In the genomic region with DNA sequence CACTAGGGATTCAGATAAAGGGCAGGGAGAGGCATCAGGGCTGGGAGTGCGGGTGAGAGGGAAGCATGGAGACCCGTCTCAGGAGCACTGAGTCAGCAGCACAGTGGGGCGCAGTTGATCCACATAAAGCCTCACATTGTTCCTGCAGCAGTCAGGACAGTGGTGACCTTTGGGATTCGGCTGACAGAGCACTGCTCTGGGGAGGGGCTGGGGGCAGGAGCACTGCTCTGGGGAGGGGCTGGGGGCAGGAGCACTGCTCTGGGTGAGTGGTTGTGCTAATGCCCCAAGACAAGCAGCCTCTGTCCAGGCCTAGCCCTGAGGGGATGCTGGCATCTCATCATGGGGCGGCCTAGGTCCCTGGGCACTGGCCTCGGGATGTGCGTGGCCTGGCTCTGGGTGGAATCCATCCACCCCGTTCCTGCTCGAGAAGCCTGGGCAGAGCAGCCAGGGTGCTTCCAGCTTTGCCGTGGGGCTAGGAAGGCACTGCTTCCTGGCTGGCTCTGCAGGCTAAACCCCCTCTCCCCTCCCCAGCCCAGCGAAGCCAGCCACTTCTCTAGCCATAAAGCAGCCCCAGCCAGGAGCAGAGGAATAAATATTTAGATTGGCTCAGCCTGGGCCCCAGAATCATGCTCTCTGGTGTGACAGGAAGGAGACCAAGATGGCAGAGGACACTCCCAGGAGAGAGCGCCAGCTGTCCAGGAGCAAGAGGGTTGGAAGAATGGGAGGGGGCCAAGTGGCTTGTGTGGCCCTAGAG, we compare ENCODE assay signal across 1 cellular context.
TF ChIP-seq lines count a peak whose summit lies in the region.

No MANE protein-coding gene starts in this region.

TF ChIP-seq in HepG2, 621 proteins besides CTCF, POLR2A, EP300 and RAD21 (continued from another document and continues in another):
- TF ChIP-seq, protein P1, sequence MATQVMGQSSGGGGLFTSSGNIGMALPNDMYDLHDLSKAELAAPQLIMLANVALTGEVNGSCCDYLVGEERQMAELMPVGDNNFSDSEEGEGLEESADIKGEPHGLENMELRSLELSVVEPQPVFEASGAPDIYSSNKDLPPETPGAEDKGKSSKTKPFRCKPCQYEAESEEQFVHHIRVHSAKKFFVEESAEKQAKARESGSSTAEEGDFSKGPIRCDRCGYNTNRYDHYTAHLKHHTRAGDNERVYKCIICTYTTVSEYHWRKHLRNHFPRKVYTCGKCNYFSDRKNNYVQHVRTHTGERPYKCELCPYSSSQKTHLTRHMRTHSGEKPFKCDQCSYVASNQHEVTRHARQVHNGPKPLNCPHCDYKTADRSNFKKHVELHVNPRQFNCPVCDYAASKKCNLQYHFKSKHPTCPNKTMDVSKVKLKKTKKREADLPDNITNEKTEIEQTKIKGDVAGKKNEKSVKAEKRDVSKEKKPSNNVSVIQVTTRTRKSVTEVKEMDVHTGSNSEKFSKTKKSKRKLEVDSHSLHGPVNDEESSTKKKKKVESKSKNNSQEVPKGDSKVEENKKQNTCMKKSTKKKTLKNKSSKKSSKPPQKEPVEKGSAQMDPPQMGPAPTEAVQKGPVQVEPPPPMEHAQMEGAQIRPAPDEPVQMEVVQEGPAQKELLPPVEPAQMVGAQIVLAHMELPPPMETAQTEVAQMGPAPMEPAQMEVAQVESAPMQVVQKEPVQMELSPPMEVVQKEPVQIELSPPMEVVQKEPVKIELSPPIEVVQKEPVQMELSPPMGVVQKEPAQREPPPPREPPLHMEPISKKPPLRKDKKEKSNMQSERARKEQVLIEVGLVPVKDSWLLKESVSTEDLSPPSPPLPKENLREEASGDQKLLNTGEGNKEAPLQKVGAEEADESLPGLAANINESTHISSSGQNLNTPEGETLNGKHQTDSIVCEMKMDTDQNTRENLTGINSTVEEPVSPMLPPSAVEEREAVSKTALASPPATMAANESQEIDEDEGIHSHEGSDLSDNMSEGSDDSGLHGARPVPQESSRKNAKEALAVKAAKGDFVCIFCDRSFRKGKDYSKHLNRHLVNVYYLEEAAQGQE (IDR thresholded peaks at IDR 0.05; ENCODE audit: borderline replicate concordance in 1 of 2, low read depth in 1 of 2, low read length in 2 of 2) = no peak
- TF ChIP-seq, protein P2, sequence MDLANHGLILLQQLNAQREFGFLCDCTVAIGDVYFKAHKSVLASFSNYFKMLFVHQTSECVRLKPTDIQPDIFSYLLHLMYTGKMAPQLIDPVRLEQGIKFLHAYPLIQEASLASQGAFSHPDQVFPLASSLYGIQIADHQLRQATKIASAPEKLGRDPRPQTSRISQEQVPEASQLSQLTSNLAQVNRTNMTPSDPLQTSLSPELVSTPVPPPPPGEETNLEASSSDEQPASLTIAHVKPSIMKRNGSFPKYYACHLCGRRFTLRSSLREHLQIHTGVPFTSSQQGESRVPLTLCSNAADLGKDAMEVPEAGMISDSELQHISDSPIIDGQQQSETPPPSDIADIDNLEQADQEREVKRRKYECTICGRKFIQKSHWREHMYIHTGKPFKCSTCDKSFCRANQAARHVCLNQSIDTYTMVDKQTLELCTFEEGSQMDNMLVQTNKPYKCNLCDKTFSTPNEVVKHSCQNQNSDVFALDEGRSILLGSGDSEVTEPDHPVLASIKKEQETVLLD (CRISPR knock-in tag; IDR thresholded peaks at IDR 0.05; ENCODE audit: low read depth) = no peak
- TF ChIP-seq ZNF230 (CRISPR knock-in tag; IDR thresholded peaks at IDR 0.05) (no peak), FLYWCH1 (CRISPR knock-in tag; IDR thresholded peaks at IDR 0.05) (no peak), ZNF678 (CRISPR knock-in tag; IDR thresholded peaks at IDR 0.05) (no peak), TBL1XR1 (IDR thresholded peaks at IDR 0.05; ENCODE audit: borderline replicate concordance, low read length, partially characterized antibody) (no peak), XRCC5 (optimal IDR thresholded peaks at IDR 0.05; ENCODE audit: low read length) (peak; percentile 62), PAX8 (CRISPR knock-in tag; IDR thresholded peaks at IDR 0.05; ENCODE audit: borderline replicate concordance) (no peak), ISL2 (CRISPR knock-in tag; IDR thresholded peaks at IDR 0.05) (0 out of 2 replicates have a peak, but pooled peaks have one; percentile 12), NR2F1 (CRISPR knock-in tag; IDR thresholded peaks at IDR 0.05) (no peak), ZNF317 (CRISPR knock-in tag; IDR thresholded peaks at IDR 0.05) (no peak), ZNF747 (CRISPR knock-in tag; IDR thresholded peaks at IDR 0.05; ENCODE audit: borderline replicate concordance) (no peak), ZBTB38 (CRISPR knock-in tag; IDR thresholded peaks at IDR 0.05) (peak; percentile 71; the same call in 1 of the 2 replicates), ZSCAN25 (CRISPR knock-in tag; IDR thresholded peaks at IDR 0.05) (peak; percentile 63; the same call in 1 of the 2 replicates), PRPF4 (IDR thresholded peaks at IDR 0.05; ENCODE audit: low read depth, low read length, poor library complexity, severe bottlenecking) (no peak), REXO4 (CRISPR knock-in tag; IDR thresholded peaks at IDR 0.05; ENCODE audit: borderline replicate concordance) (no peak), ZNF670 (CRISPR knock-in tag; IDR thresholded peaks at IDR 0.05; ENCODE audit: borderline replicate concordance) (no peak), MYC (CRISPR knock-in tag; IDR thresholded peaks at IDR 0.05; ENCODE audit: borderline replicate concordance) (no peak), ZNF720 (CRISPR knock-in tag; IDR thresholded peaks at IDR 0.05) (no peak)
- TF ChIP-seq, protein P3, sequence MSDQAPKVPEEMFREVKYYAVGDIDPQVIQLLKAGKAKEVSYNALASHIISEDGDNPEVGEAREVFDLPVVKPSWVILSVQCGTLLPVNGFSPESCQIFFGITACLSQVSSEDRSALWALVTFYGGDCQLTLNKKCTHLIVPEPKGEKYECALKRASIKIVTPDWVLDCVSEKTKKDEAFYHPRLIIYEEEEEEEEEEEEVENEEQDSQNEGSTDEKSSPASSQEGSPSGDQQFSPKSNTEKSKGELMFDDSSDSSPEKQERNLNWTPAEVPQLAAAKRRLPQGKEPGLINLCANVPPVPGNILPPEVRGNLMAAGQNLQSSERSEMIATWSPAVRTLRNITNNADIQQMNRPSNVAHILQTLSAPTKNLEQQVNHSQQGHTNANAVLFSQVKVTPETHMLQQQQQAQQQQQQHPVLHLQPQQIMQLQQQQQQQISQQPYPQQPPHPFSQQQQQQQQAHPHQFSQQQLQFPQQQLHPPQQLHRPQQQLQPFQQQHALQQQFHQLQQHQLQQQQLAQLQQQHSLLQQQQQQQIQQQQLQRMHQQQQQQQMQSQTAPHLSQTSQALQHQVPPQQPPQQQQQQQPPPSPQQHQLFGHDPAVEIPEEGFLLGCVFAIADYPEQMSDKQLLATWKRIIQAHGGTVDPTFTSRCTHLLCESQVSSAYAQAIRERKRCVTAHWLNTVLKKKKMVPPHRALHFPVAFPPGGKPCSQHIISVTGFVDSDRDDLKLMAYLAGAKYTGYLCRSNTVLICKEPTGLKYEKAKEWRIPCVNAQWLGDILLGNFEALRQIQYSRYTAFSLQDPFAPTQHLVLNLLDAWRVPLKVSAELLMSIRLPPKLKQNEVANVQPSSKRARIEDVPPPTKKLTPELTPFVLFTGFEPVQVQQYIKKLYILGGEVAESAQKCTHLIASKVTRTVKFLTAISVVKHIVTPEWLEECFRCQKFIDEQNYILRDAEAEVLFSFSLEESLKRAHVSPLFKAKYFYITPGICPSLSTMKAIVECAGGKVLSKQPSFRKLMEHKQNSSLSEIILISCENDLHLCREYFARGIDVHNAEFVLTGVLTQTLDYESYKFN (CRISPR knock-in tag; conservative IDR thresholded peaks at IDR 0.05) = peak; percentile 63
- TF ChIP-seq, protein P4, sequence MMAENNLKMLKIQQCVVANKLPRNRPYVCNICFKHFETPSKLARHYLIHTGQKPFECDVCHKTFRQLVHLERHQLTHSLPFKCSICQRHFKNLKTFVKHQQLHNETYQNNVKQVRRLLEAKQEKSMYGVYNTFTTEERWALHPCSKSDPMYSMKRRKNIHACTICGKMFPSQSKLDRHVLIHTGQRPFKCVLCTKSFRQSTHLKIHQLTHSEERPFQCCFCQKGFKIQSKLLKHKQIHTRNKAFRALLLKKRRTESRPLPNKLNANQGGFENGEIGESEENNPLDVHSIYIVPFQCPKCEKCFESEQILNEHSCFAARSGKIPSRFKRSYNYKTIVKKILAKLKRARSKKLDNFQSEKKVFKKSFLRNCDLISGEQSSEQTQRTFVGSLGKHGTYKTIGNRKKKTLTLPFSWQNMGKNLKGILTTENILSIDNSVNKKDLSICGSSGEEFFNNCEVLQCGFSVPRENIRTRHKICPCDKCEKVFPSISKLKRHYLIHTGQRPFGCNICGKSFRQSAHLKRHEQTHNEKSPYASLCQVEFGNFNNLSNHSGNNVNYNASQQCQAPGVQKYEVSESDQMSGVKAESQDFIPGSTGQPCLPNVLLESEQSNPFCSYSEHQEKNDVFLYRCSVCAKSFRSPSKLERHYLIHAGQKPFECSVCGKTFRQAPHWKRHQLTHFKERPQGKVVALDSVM (CRISPR knock-in tag; IDR thresholded peaks at IDR 0.05) = no peak
- TF ChIP-seq, protein P5, sequence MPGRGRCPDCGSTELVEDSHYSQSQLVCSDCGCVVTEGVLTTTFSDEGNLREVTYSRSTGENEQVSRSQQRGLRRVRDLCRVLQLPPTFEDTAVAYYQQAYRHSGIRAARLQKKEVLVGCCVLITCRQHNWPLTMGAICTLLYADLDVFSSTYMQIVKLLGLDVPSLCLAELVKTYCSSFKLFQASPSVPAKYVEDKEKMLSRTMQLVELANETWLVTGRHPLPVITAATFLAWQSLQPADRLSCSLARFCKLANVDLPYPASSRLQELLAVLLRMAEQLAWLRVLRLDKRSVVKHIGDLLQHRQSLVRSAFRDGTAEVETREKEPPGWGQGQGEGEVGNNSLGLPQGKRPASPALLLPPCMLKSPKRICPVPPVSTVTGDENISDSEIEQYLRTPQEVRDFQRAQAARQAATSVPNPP (CRISPR knock-in tag; IDR thresholded peaks at IDR 0.05) = no peak
- TF ChIP-seq, protein P6, sequence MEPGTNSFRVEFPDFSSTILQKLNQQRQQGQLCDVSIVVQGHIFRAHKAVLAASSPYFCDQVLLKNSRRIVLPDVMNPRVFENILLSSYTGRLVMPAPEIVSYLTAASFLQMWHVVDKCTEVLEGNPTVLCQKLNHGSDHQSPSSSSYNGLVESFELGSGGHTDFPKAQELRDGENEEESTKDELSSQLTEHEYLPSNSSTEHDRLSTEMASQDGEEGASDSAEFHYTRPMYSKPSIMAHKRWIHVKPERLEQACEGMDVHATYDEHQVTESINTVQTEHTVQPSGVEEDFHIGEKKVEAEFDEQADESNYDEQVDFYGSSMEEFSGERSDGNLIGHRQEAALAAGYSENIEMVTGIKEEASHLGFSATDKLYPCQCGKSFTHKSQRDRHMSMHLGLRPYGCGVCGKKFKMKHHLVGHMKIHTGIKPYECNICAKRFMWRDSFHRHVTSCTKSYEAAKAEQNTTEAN (CRISPR knock-in tag; conservative IDR thresholded peaks at IDR 0.05) = peak; percentile 63; the same call in 1 of the 2 replicates
- TF ChIP-seq, protein P7, sequence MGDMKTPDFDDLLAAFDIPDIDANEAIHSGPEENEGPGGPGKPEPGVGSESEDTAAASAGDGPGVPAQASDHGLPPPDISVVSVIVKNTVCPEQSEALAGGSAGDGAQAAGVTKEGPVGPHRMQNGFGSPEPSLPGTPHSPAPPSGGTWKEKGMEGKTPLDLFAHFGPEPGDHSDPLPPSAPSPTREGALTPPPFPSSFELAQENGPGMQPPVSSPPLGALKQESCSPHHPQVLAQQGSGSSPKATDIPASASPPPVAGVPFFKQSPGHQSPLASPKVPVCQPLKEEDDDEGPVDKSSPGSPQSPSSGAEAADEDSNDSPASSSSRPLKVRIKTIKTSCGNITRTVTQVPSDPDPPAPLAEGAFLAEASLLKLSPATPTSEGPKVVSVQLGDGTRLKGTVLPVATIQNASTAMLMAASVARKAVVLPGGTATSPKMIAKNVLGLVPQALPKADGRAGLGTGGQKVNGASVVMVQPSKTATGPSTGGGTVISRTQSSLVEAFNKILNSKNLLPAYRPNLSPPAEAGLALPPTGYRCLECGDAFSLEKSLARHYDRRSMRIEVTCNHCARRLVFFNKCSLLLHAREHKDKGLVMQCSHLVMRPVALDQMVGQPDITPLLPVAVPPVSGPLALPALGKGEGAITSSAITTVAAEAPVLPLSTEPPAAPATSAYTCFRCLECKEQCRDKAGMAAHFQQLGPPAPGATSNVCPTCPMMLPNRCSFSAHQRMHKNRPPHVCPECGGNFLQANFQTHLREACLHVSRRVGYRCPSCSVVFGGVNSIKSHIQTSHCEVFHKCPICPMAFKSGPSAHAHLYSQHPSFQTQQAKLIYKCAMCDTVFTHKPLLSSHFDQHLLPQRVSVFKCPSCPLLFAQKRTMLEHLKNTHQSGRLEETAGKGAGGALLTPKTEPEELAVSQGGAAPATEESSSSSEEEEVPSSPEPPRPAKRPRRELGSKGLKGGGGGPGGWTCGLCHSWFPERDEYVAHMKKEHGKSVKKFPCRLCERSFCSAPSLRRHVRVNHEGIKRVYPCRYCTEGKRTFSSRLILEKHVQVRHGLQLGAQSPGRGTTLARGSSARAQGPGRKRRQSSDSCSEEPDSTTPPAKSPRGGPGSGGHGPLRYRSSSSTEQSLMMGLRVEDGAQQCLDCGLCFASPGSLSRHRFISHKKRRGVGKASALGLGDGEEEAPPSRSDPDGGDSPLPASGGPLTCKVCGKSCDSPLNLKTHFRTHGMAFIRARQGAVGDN (CRISPR knock-in tag; IDR thresholded peaks at IDR 0.05) = peak; percentile 88
- TF ChIP-seq, protein P8, sequence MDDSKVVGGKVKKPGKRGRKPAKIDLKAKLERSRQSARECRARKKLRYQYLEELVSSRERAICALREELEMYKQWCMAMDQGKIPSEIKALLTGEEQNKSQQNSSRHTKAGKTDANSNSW (CRISPR knock-in tag; IDR thresholded peaks at IDR 0.05; ENCODE audit: borderline replicate concordance) = no peak
- TF ChIP-seq, protein P9, sequence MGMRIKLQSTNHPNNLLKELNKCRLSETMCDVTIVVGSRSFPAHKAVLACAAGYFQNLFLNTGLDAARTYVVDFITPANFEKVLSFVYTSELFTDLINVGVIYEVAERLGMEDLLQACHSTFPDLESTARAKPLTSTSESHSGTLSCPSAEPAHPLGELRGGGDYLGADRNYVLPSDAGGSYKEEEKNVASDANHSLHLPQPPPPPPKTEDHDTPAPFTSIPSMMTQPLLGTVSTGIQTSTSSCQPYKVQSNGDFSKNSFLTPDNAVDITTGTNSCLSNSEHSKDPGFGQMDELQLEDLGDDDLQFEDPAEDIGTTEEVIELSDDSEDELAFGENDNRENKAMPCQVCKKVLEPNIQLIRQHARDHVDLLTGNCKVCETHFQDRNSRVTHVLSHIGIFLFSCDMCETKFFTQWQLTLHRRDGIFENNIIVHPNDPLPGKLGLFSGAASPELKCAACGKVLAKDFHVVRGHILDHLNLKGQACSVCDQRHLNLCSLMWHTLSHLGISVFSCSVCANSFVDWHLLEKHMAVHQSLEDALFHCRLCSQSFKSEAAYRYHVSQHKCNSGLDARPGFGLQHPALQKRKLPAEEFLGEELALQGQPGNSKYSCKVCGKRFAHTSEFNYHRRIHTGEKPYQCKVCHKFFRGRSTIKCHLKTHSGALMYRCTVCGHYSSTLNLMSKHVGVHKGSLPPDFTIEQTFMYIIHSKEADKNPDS (CRISPR knock-in tag; IDR thresholded peaks at IDR 0.05) = no peak
